In genomic region chr3:136751259-136752045, GRCh38 we compare ENCODE assay signal across 1 cellular context.
TF ChIP-seq lines count a peak whose summit lies in the region.

No MANE protein-coding gene starts in this region.

TF ChIP-seq in HepG2, 621 proteins besides CTCF, POLR2A, EP300 and RAD21 (continued from another document and continues in another):
- TF ChIP-seq ZNF513 (CRISPR knock-in tag; conservative IDR thresholded peaks at IDR 0.05) = no peak
- peak; percentile 26 for TF ChIP-seq XRCC5 (optimal IDR thresholded peaks at IDR 0.05; ENCODE audit: low read length)
- no peak for TF ChIP-seq E2F5 (CRISPR knock-in tag; conservative IDR thresholded peaks at IDR 0.05)
- no peak for TF ChIP-seq SALL2 (CRISPR knock-in tag; IDR thresholded peaks at IDR 0.05)
- peak; percentile 54; the same call in 1 of the 2 replicates for TF ChIP-seq ZNF605 (CRISPR knock-in tag; IDR thresholded peaks at IDR 0.05)
- 0 out of 2 replicates have a peak, but pooled peaks have one; percentile 26 for TF ChIP-seq ERF (CRISPR knock-in tag; IDR thresholded peaks at IDR 0.05)
- TF ChIP-seq IKZF5 (CRISPR knock-in tag; IDR thresholded peaks at IDR 0.05) = 0 out of 2 replicates have a peak, but pooled peaks have one; percentile 48
- 0 out of 2 replicates have a peak, but pooled peaks have one; percentile 14 for TF ChIP-seq ZNF558 (CRISPR knock-in tag; IDR thresholded peaks at IDR 0.05; ENCODE audit: borderline replicate concordance)
- 0 out of 2 replicates have a peak, but pooled peaks have one; percentile 33 for TF ChIP-seq IRX3 (CRISPR knock-in tag; IDR thresholded peaks at IDR 0.05; ENCODE audit: borderline replicate concordance, low read depth)
- 0 out of 2 replicates have a peak, but pooled peaks have one; percentile 10 for TF ChIP-seq NR2F6 (IDR thresholded peaks at IDR 0.05)
- no peak for TF ChIP-seq NR2F6 (CRISPR knock-in tag; IDR thresholded peaks at IDR 0.05)
- 0 out of 2 replicates have a peak, but pooled peaks have one; percentile 20 for TF ChIP-seq GATAD2A (CRISPR knock-in tag; IDR thresholded peaks at IDR 0.05)
- TF ChIP-seq ZNF317 (CRISPR knock-in tag; IDR thresholded peaks at IDR 0.05) = peak; percentile 81; the same call in 1 of the 2 replicates
- 0 out of 2 replicates have a peak, but pooled peaks have one; percentile 24 for TF ChIP-seq RARA (CRISPR knock-in tag; IDR thresholded peaks at IDR 0.05)
- peak; percentile 52; the same call in 1 of the 2 replicates for TF ChIP-seq ZNF777 (CRISPR knock-in tag; IDR thresholded peaks at IDR 0.05)
- peak; percentile 77 for TF ChIP-seq TFDP2 (CRISPR knock-in tag; IDR thresholded peaks at IDR 0.05)
- peak; percentile 51; the same call in 1 of the 2 replicates for TF ChIP-seq CSRNP1 (CRISPR knock-in tag; IDR thresholded peaks at IDR 0.05)
- TF ChIP-seq KDM5A (IDR thresholded peaks at IDR 0.05; ENCODE audit: borderline replicate concordance, low read length) = no peak; the same call in 1 of the 2 replicates
- TF ChIP-seq ZFY (CRISPR knock-in tag; IDR thresholded peaks at IDR 0.05) = peak; percentile 78
- peak; percentile 45 for TF ChIP-seq SALL1 (CRISPR knock-in tag; IDR thresholded peaks at IDR 0.05)
- peak; percentile 47 for TF ChIP-seq KMT2B (CRISPR knock-in tag; IDR thresholded peaks at IDR 0.05)
- no peak for TF ChIP-seq PCBP1 (IDR thresholded peaks at IDR 0.05; ENCODE audit: borderline replicate concordance, low read depth, low read length)
- peak; percentile 31; the same call in 1 of the 2 replicates for TF ChIP-seq PHF8 (CRISPR knock-in tag; IDR thresholded peaks at IDR 0.05)
- peak; percentile 41; the same call in 1 of the 2 replicates for TF ChIP-seq ZBTB7B (CRISPR knock-in tag; IDR thresholded peaks at IDR 0.05)
- TF ChIP-seq MLLT10 (CRISPR knock-in tag; IDR thresholded peaks at IDR 0.05) = no peak
- peak; percentile 44; the same call in 1 of the 2 replicates for TF ChIP-seq ZNF710 (CRISPR knock-in tag; IDR thresholded peaks at IDR 0.05; ENCODE audit: borderline replicate concordance)
- TF ChIP-seq IRF1 (CRISPR knock-in tag; IDR thresholded peaks at IDR 0.05; ENCODE audit: low read depth) = no peak
- no peak for TF ChIP-seq ZNF530 (CRISPR knock-in tag; IDR thresholded peaks at IDR 0.05; ENCODE audit: low read depth)
- TF ChIP-seq MYC (CRISPR knock-in tag; IDR thresholded peaks at IDR 0.05; ENCODE audit: borderline replicate concordance) = 0 out of 2 replicates have a peak, but pooled peaks have one; percentile 14
- 0 out of 2 replicates have a peak, but pooled peaks have one; percentile 6 for TF ChIP-seq ZNF563 (CRISPR knock-in tag; IDR thresholded peaks at IDR 0.05)
- peak; percentile 8; the same call in 1 of the 2 replicates for TF ChIP-seq RXRB (CRISPR knock-in tag; IDR thresholded peaks at IDR 0.05; ENCODE audit: borderline replicate concordance)
- TF ChIP-seq KLF9 (CRISPR knock-in tag; IDR thresholded peaks at IDR 0.05; ENCODE audit: low read depth) = 0 out of 2 replicates have a peak, but pooled peaks have one; percentile 67
- no peak for TF ChIP-seq ISL2 (CRISPR knock-in tag; IDR thresholded peaks at IDR 0.05)
- no peak for TF ChIP-seq ZNF350 (CRISPR knock-in tag; IDR thresholded peaks at IDR 0.05; ENCODE audit: borderline replicate concordance, low read depth)
- TF ChIP-seq ZNF430 (CRISPR knock-in tag; IDR thresholded peaks at IDR 0.05) = peak; percentile 61; the same call in 1 of the 2 replicates
- no peak for TF ChIP-seq FOXM1 (CRISPR knock-in tag; IDR thresholded peaks at IDR 0.05)
- TF ChIP-seq ZNF770 (CRISPR knock-in tag; IDR thresholded peaks at IDR 0.05) = no peak
- TF ChIP-seq ZNF281 (CRISPR knock-in tag; IDR thresholded peaks at IDR 0.05; ENCODE audit: borderline replicate concordance) = peak; percentile 84; the same call in 1 of the 2 replicates
- no peak for TF ChIP-seq NFRKB (IDR thresholded peaks at IDR 0.05)
- TF ChIP-seq POGK (CRISPR knock-in tag; conservative IDR thresholded peaks at IDR 0.05) = 0 out of 2 replicates have a peak, but pooled peaks have one; percentile 51
- 0 out of 2 replicates have a peak, but pooled peaks have one; percentile 36 for TF ChIP-seq KDM2A (CRISPR knock-in tag; IDR thresholded peaks at IDR 0.05; ENCODE audit: borderline replicate concordance, low read depth)
- TF ChIP-seq ZNF557 (CRISPR knock-in tag; IDR thresholded peaks at IDR 0.05) = no peak
- no peak for TF ChIP-seq RAD51 (IDR thresholded peaks at IDR 0.05; ENCODE audit: borderline replicate concordance)
- peak; percentile 29; the same call in 1 of the 2 replicates for TF ChIP-seq ZNF784 (CRISPR knock-in tag; IDR thresholded peaks at IDR 0.05; ENCODE audit: borderline replicate concordance)
- peak; percentile 43; the same call in 1 of the 2 replicates for TF ChIP-seq DRAP1 (CRISPR knock-in tag; IDR thresholded peaks at IDR 0.05)
